In the genomic region with DNA sequence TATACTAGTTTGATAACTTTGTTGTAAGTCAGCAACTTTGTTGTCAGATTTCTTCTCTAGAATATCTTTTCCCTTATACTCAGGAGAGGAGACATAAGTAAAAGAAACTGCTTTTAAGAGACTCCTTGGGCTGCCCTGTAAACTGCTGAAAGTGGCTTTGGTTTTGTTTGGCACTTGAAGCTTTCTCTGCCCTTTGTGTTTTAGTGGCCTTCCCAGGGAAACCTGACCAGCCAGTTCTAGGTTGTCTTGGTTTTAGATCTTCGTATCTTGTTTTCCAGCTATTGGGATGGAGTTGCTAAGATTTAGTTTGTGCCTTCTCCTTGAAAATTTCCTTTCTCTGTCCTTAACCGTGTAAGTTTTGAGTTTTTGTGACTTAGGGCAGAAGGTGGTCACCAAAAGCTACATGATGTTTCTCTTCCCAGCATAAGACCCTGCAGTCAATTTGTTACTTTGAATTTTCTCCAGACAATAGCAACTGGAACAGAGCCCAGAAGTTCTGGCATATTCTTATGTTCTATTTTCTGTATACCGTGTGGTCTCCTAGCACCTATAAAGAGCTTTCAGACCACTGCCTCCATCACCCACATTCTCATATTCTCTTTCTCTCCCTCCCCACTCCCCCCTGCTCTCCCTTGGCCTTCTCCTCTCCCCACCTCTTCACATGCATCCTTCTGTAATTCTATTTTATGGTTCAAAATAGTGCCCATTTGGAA, we compare ENCODE assay signal across 21 cellular contexts.
A peak's percentile ranks its signal among the peaks of the same experiment; 100 is the strongest.
DNase-seq lines count a peak whose midpoint lies in the region; ATAC-seq and TF ChIP-seq lines count a peak whose summit lies in the region.
"Had no signal": no experiment of that assay in that cellular context is flagged by ENCODE, and none has a peak within 500 bp of the region (broad histone marks: within the 10 kb centered on the region; RNA-seq: fewer than 3 reads in every experiment).

No MANE protein-coding gene starts in this region.

- H3K36me3 ChIP-seq in right atrium auricular region (no peaks in the 10 kb centered on the region), left lung (peaks cover 0 to 6% of the 10 kb centered on the region in 2 donors), upper lobe of right lung (no peaks in the 10 kb centered on the region)
- H3K36me3 ChIP-seq: brain microvascular endothelial cell, HAP-1 had no signal

- H3K27ac ChIP-seq in right atrium auricular region (no peak overlapping the region), left lung (no peak overlapping the region), upper lobe of right lung (no peak overlapping the region)
- H3K27ac ChIP-seq: brain microvascular endothelial cell, KMS-11, testis had no signal

- ATAC-seq in Right ventricle myocardium superior (ENCODE audit: poor library complexity) (peak; percentile 41), left lung (peak; percentile 89), upper lobe of right lung (peak; percentile 47), HG03342 (IDR thresholded peaks at IDR 0.05; ENCODE audit: unreplicated experiment) (no peak), HG03196 (IDR thresholded peaks at IDR 0.05; ENCODE audit: unreplicated experiment) (no peak)

- intact Hi-C loops in Right ventricle myocardium superior (cut with DNase I): no loop called here
- intact Hi-C loops in left lung (cut with DNase I): no loop called here
- intact Hi-C loops in upper lobe of right lung (cut with DNase I): no loop called here

- H3K4me1 ChIP-seq in right atrium auricular region: no peaks in the 10 kb centered on the region
- peaks cover 0 to 20% of the 10 kb centered on the region in 2 donors for H3K4me1 ChIP-seq in left lung
- no peaks in the 10 kb centered on the region for H3K4me1 ChIP-seq in upper lobe of right lung
- H3K4me1 ChIP-seq: testis had no signal

- TF ChIP-seq CTCF in right atrium auricular region (IDR thresholded peaks at IDR 0.05) (no peak), astrocyte of the spinal cord (IDR thresholded peaks at IDR 0.05; ENCODE audit: low read depth, low read length) (no peak), left lung (IDR thresholded peaks at IDR 0.05) (no peak), upper lobe of right lung (IDR thresholded peaks at IDR 0.05) (no peak)

- DNase-seq in Right ventricle myocardium superior (no peak), right atrium auricular region (ENCODE audit: low spot score) (no peak), astrocyte of the spinal cord (ENCODE audit: low read depth, low spot score) (peak; percentile 46), left lung (no peak), upper lobe of right lung (no peak), NCI-H82 (lab: John Stamatoyannopoulos, UW) (no peak)
- DNase-seq: brain microvascular endothelial cell; C1 segment of cervical spinal cord; Calu3; effector memory CD4-positive, alpha-beta T cell; EL; head of caudate nucleus; mesenchymal stem cell; MV-4-11; NCI-H1694; nucleus accumbens; testis had no signal

- H3K27me3 ChIP-seq in right atrium auricular region (no peaks in the 10 kb centered on the region), left lung (no peaks in the 10 kb centered on the region), upper lobe of right lung (no peaks in the 10 kb centered on the region)
- H3K27me3 ChIP-seq: brain microvascular endothelial cell, testis had no signal

- in situ Hi-C loops in astrocyte of the spinal cord (cut with HindIII; ENCODE audit: low sequenced_read_pairs): no loop called here

- H3K4me3 ChIP-seq in right atrium auricular region: no peak overlapping the region
- no peak overlapping the region for H3K4me3 ChIP-seq in astrocyte of the spinal cord (ENCODE audit: low read depth, low read length)
- H3K4me3 ChIP-seq in left lung: no peak overlapping the region
- no peak overlapping the region for H3K4me3 ChIP-seq in upper lobe of right lung
- H3K4me3 ChIP-seq: HAP-1, testis had no signal

- no peaks in the 10 kb centered on the region for H3K9me3 ChIP-seq in right atrium auricular region
- no peaks in the 10 kb centered on the region for H3K9me3 ChIP-seq in left lung
- H3K9me3 ChIP-seq in upper lobe of right lung: no peaks in the 10 kb centered on the region
- H3K9me3 ChIP-seq: HAP-1, testis had no signal

Comparison
In these comparisons a context has a peak if more than half of its experiments do, and no peak if none do; other contexts are left out.
1. ATAC-seq: peak in Right ventricle myocardium superior (single experiment), left lung (single experiment) and upper lobe of right lung (single experiment); none in HG03342 (single experiment) and HG03196 (single experiment).